1 cellular context compared by ENCODE assay signal in the genomic region with DNA sequence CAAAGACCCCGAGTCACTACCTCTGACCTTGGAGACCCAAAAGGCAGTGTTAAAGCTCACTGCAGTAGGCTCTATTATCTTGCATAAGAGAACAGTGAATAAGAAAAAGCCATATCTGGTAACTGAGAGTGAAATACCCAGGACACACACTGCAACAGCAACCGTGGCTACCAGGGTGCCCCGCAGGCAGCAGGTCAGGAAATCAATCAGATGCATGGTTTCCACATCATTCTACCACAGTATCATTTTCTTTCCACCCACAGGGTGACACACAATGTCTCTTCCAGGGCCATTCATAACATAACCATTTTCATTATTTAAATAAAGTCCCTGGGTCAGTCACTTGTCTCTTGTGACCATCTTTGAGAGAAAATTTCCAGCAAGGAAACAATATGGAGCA.
TF ChIP-seq lines count a peak whose summit lies in the region.

No MANE protein-coding gene starts in this region.

TF ChIP-seq in WTC11, 78 proteins besides CTCF, POLR2A, EP300 and RAD21 (continued from another document):
- TF ChIP-seq ARID4B (CRISPR knock-in tag; IDR thresholded peaks at IDR 0.05; ENCODE audit: borderline replicate concordance), result no peak
- no peak for TF ChIP-seq FOXJ3 (CRISPR knock-in tag; IDR thresholded peaks at IDR 0.05; ENCODE audit: borderline replicate concordance)
- TF ChIP-seq TCF7 (CRISPR knock-in tag; IDR thresholded peaks at IDR 0.05; ENCODE audit: low read depth), result no peak
